Comparison of ENCODE assay signal across 7 cellular contexts in the genomic region with DNA sequence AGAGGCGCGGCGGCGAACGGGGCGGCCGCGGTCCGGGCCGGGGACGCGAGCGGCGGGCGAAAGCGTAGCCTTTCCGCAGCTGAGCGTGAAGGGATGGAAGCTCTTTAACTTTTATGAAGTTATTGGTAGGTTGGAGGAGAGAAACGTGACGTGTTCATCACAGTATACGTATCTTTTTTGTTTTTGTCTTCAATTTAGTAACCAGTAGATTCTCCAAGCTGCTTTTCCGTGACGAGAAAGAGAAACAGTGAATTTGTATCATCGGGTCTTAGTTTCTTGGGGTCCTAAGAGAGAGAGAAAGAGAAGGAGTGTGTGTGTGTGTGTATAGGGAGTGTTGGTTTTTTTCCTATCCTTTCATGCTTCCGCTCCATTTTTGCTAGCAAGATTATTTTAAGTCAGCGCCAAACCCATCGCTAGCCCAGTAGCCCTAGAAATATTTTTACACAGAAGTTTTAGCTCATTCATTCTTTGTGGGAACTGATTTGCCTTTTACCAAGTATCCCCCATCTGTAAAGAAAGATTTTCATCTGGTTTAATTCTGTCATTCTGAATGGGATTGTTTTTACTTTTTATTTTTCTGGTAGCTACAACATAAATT. TPM values are rescaled to one million over a fixed set of nuclear protein-coding genes. Genes with fewer than 3 reads are reported as not detected.
DNase-seq lines count a peak whose midpoint lies in the region; ATAC-seq and TF ChIP-seq lines count a peak whose summit lies in the region.

No MANE protein-coding gene starts in this region.

- H3K79me2 ChIP-seq in hepatocyte: peaks cover 86% of the 10 kb centered on the region

- H3K27me3 Mint-ChIP-seq in stimulated activated naive CD8-positive, alpha-beta T cell treated with anti-CD3 and anti-CD28 coated beads, Interleukin-15, amount 100 ng/mL, for 72 hours: no peaks in the 10 kb centered on the region

- H3K27me3 ChIP-seq in WERI-Rb-1 (ENCODE audit: insufficient read depth, low read depth, severe bottlenecking) (no peaks in the 10 kb centered on the region), hepatocyte (no peaks in the 10 kb centered on the region)

- peaks cover 37% of the 10 kb centered on the region for H3K36me3 ChIP-seq in WERI-Rb-1
- no peaks in the 10 kb centered on the region for H3K36me3 ChIP-seq in hepatocyte (replicated peaks; ENCODE audit: insufficient read depth, low read depth)

- H3K4me3 Mint-ChIP-seq in stimulated activated naive CD8-positive, alpha-beta T cell treated with anti-CD3 and anti-CD28 coated beads, Interleukin-15, amount 100 ng/mL, for 72 hours: peak overlapping the region; percentile 84 to 98

- peaks cover 64% of the 10 kb centered on the region for H3K4me1 Mint-ChIP-seq in stimulated activated naive CD8-positive, alpha-beta T cell treated with anti-CD3 and anti-CD28 coated beads, Interleukin-15, amount 100 ng/mL, for 72 hours

- 4% methylated on average over 27 of the region's 27 CpGs for WGBS in hepatocyte (ENCODE audit: low lambda C conversion rate, missing lambda C conversion rate)

- peaks cover 53% of the 10 kb centered on the region for H4K20me1 ChIP-seq in hepatocyte (ENCODE audit: insufficient read depth, poor library complexity, severe bottlenecking)

- H3K27ac ChIP-seq in WERI-Rb-1: no peak overlapping the region; the same call in 1 of the 2 replicates
- H3K27ac ChIP-seq in hepatocyte: peak overlapping the region; percentile 99

- peak overlapping the region; percentile 90 for H2AFZ ChIP-seq in hepatocyte

- peak overlapping the region; percentile 78 to 91 for H3K27ac Mint-ChIP-seq in stimulated activated naive CD8-positive, alpha-beta T cell treated with anti-CD3 and anti-CD28 coated beads, Interleukin-15, amount 100 ng/mL, for 72 hours

- DNase-seq in HFF-Myc (ENCODE audit: extremely low read depth, low read depth) (no peak), WERI-Rb-1 (no peak), hepatocyte (ENCODE audit: low spot score) (no peak), HPDE6-E6E7 (ENCODE audit: extremely low spot score) (no peak), midbrain (lab: John Stamatoyannopoulos, UW) (no peak)
- DNase-seq in stimulated activated naive CD8-positive, alpha-beta T cell treated with anti-CD3 and anti-CD28 coated beads, Interleukin-15, amount 100 ng/mL, for 72 hours: no peak

- no peak for ATAC-seq in stimulated activated naive CD8-positive, alpha-beta T cell treated with anti-CD3 and anti-CD28 coated beads, Interleukin-15, amount 100 ng/mL, for 72 hours
- no peak for ATAC-seq in GM19328 (IDR thresholded peaks at IDR 0.05; ENCODE audit: unreplicated experiment)

- peaks cover 26% of the 10 kb centered on the region for H3K4me1 ChIP-seq in hepatocyte (ENCODE audit: insufficient read depth)

- H3K9me2 ChIP-seq in hepatocyte (replicated peaks; ENCODE audit: insufficient read depth): no peaks in the 10 kb centered on the region

- no peaks in the 10 kb centered on the region for H3K9me3 ChIP-seq in WERI-Rb-1 (ENCODE audit: severe bottlenecking)
- no peaks in the 10 kb centered on the region for H3K9me3 ChIP-seq in hepatocyte (ENCODE audit: low read depth)

- peak overlapping the region; percentile 80 for H3K4me2 ChIP-seq in hepatocyte

- peak overlapping the region; percentile 82 for H3K4me3 ChIP-seq in HFF-Myc (replicated peaks; ENCODE audit: low read depth, low read length)
- H3K4me3 ChIP-seq in WERI-Rb-1 (ENCODE audit: low read depth, low read length): peak overlapping the region; percentile 66
- H3K4me3 ChIP-seq in hepatocyte: peak overlapping the region; percentile 93

- TF ChIP-seq CTCF in HFF-Myc (IDR thresholded peaks at IDR 0.05; ENCODE audit: low read depth, low read length, missing control alignments): no peak
- TF ChIP-seq CTCF in WERI-Rb-1 (IDR thresholded peaks at IDR 0.05; ENCODE audit: low read depth, low read length): no peak
- no peak for TF ChIP-seq CTCF in hepatocyte (IDR thresholded peaks at IDR 0.05; ENCODE audit: poor library complexity)

- peaks cover 0 to 12% of the 10 kb centered on the region in 2 donors for H3K9me3 Mint-ChIP-seq in stimulated activated naive CD8-positive, alpha-beta T cell treated with anti-CD3 and anti-CD28 coated beads, Interleukin-15, amount 100 ng/mL, for 72 hours

RNA-seq across cellular contexts. Expression of gene ATG4B, which starts 0.7 kb away (rescaled TPM):
- total RNA-seq in hepatocyte: 61.0 and 61.3 TPM in 2 replicates
- 108 and 126 TPM in 2 replicates for polyA plus RNA-seq in hepatocyte

RNA-seq across cellular contexts. Expression of gene THAP4, which starts 1.2 kb away (rescaled TPM):
- 33.5 and 43.2 TPM in 2 replicates for total RNA-seq in hepatocyte
- polyA plus RNA-seq in hepatocyte: 58.1 and 59.8 TPM in 2 replicates

RNA-seq across cellular contexts. Expression of gene DTYMK, which starts 48.5 kb away (rescaled TPM):
- 18.9 and 20.7 TPM in 2 replicates for total RNA-seq in hepatocyte
- polyA plus RNA-seq in hepatocyte: 52.3 and 55.5 TPM in 2 replicates
